8 cellular contexts compared by ENCODE assay signal in the genomic region with DNA sequence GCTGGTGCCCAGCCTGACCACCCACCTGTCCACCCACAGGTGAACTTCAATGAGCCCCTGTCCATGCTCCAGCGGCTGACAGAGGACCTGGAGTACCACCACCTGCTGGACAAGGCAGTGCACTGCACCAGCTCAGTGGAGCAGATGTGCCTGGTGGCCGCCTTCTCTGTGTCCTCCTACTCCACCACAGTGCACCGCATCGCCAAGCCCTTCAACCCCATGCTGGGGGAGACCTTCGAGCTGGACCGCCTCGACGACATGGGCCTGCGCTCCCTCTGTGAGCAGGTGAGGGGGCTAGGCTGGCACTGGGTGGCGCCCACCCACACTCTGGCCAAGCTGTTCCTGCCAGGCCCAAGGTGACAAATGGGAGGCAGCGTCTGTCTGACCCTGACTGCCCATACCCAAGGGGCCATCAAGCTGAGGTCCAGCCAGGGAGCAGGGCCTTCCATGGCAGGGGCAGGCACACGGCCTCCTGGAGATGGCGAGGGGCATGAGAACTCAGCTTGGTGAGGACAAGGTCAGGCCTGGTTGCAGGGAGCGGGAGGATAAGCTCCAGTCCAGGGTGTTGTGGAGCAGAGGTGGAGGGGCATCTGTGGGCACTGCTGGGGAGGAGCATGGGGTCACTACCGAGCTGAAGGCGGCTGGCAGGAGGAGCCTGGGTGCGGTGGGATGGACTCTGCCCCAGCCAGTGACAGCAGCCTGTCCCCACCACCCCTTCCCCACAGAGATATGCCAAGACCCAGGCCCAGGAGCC.
DNase-seq lines count a peak whose midpoint lies in the region; ATAC-seq and TF ChIP-seq lines count a peak whose summit lies in the region.

No MANE protein-coding gene starts in this region.

- TF ChIP-seq CTCF in esophagus squamous epithelium (IDR thresholded peaks at IDR 0.05) (peak; percentile 41 to 87 (median 76)), omental fat pad (IDR thresholded peaks at IDR 0.05) (no peak)

- no peaks in the 10 kb centered on the region for H4K20me1 ChIP-seq in BLaER1 treated with 17β-estradiol and CSF1 and Interleukin-3, amounts not matched to agents 10 nM and 100 nM

- H3K9ac ChIP-seq in BLaER1 treated with 17β-estradiol and CSF1 and Interleukin-3, amounts not matched to agents 10 nM and 100 nM: no peak overlapping the region

- WGBS in esophagus squamous epithelium, 2 donors: 100% methylated on average over 1 of the region's 17 CpGs

- H3K9me3 ChIP-seq in BLaER1 treated with 17β-estradiol and CSF1 and Interleukin-3, amounts not matched to agents 10 nM and 100 nM (replicated peaks in 1 of 11): no peaks in the 10 kb centered on the region
- H3K9me3 ChIP-seq in esophagus squamous epithelium: no peaks in the 10 kb centered on the region

- no peaks in the 10 kb centered on the region for H3K27me3 ChIP-seq in BLaER1 treated with 17β-estradiol and CSF1 and Interleukin-3, amounts not matched to agents 10 nM and 100 nM
- H3K27me3 ChIP-seq in esophagus squamous epithelium: no peaks in the 10 kb centered on the region

- H3K4me1 ChIP-seq in BLaER1 treated with 17β-estradiol and CSF1 and Interleukin-3, amounts not matched to agents 10 nM and 100 nM: peaks cover 0 to 42% (median 32%) of the 10 kb centered on the region in 10 experiments; a peak in 17 of 20 replicates
- H3K4me1 ChIP-seq in esophagus squamous epithelium: no peaks in the 10 kb centered on the region

- no peak for TF ChIP-seq POLR2A in esophagus squamous epithelium (IDR thresholded peaks at IDR 0.05)

- intact Hi-C loops in esophagus squamous epithelium (cut with DNase I): no loop called here

- H3K27ac ChIP-seq in BLaER1 treated with 17β-estradiol and CSF1 and Interleukin-3, amounts not matched to agents 10 nM and 100 nM: 0 out of 22 replicates have a peak overlapping the region, but pooled peaks of 1 of the 11 experiments have one; percentile 31
- H3K27ac ChIP-seq in esophagus squamous epithelium: no peak overlapping the region

- ATAC-seq in omental fat pad (ENCODE audit: low FRiP score): peak; percentile 18
- ATAC-seq in HG02642 (IDR thresholded peaks at IDR 0.05; ENCODE audit: poor library complexity, unreplicated experiment): no peak
- no peak for ATAC-seq in GM18868 (IDR thresholded peaks at IDR 0.05; ENCODE audit: unreplicated experiment)

- H3K4me3 ChIP-seq in BLaER1 treated with 17β-estradiol and CSF1 and Interleukin-3, amounts not matched to agents 10 nM and 100 nM: no peak overlapping the region
- H3K4me3 ChIP-seq in esophagus squamous epithelium: no peak overlapping the region

- peak overlapping the region in 8 of 11 experiments; percentile 35 to 68 (median 60); a peak in 13 of 22 replicates for H3K4me2 ChIP-seq in BLaER1 treated with 17β-estradiol and CSF1 and Interleukin-3, amounts not matched to agents 10 nM and 100 nM

- H3K36me3 ChIP-seq in BLaER1 treated with 17β-estradiol and CSF1 and Interleukin-3, amounts not matched to agents 10 nM and 100 nM: peaks cover 0 to 8% (median 0%) of the 10 kb centered on the region in 11 experiments; a peak in 2 of 22 replicates
- peaks cover 0 to 22% (median 0%) of the 10 kb centered on the region in 3 donors for H3K36me3 ChIP-seq in esophagus squamous epithelium

- DNase-seq in HK-2 (ENCODE audit: unreplicated experiment): peak; percentile 19
- peak; percentile 16 to 17 for DNase-seq in activated CD4-positive, alpha-beta T cell treated with anti-CD3 and anti-CD28 coated beads, Interleukin-2, amount 50 U/mL, for 4 hours
- no peak for DNase-seq in esophagus squamous epithelium (lab: John Stamatoyannopoulos, UW)
- DNase-seq in omental fat pad (ENCODE audit: low spot score): no peak
- no peak for DNase-seq in epidermal melanocyte (ENCODE audit: insufficient read length, low spot score)

Comparison
In these comparisons a context has a peak if more than half of its experiments do, and no peak if none do; other contexts are left out.
1. DNase-seq: peak in HK-2 (single experiment) and activated CD4-positive, alpha-beta T cell treated with anti-CD3 and anti-CD28 coated beads, Interleukin-2, amount 50 U/mL, for 4 hours (2 of 2); none in esophagus squamous epithelium (single experiment), omental fat pad (single experiment) and epidermal melanocyte (single experiment).
2. CTCF ChIP-seq: peak in esophagus squamous epithelium (6 of 6); none in omental fat pad (0 of 3).